In genomic region chr13:32902898-32903297, GRCh38 we compare ENCODE assay signal across 11 cellular contexts.
A peak's percentile ranks its signal among the peaks of the same experiment; 100 is the strongest.
DNase-seq lines count a peak whose midpoint lies in the region; ATAC-seq and TF ChIP-seq lines count a peak whose summit lies in the region.
"Had no signal": no experiment of that assay in that cellular context is flagged by ENCODE, and none has a peak within 500 bp of the region (broad histone marks: within the 10 kb centered on the region; RNA-seq: fewer than 3 reads in every experiment).

No MANE protein-coding gene starts in this region.

- intact Hi-C loops in posterior cingulate gyrus (cut with DNase I) = no loop called here

- TF ChIP-seq CTCF in astrocyte of the cerebellum (IDR thresholded peaks at IDR 0.05; ENCODE audit: low read depth, low read length, missing control alignments) = no peak

- no peak for ATAC-seq in HG02588 (IDR thresholded peaks at IDR 0.05; ENCODE audit: unreplicated experiment)

- in situ Hi-C loops in astrocyte of the cerebellum (cut with HindIII; ENCODE audit: low sequenced_read_pairs) = no loop called here

- no peak overlapping the region for H3K4me3 ChIP-seq in astrocyte of the cerebellum (ENCODE audit: low read depth, low read length)

- DNase-seq in Ammon's horn (ENCODE audit: low spot score) (peak; percentile 49), astrocyte of the cerebellum (ENCODE audit: low read depth) (peak; percentile 49), hippocampal formation (lab: John Stamatoyannopoulos, UW) (peak; percentile 4 to 24), posterior cingulate gyrus (peak in 7 of 10 donors; percentile 26 to 88 (median 41)), DMS79 treated with DMSO at 0.1 percent for 48 hours (lab: John Stamatoyannopoulos, UW) (no peak), SW 1271 (lab: John Stamatoyannopoulos, UW) (no peak)
- DNase-seq in activated CD4-positive, alpha-beta T cell treated with anti-CD3 and anti-CD28 coated beads for 48 hours = no peak
- DNase-seq: activated CD4-positive, alpha-beta memory T cell treated with anti-CD3 and anti-CD28 coated beads for 36 hours; brain microvascular endothelial cell; NCI-H1694 treated with DMSO at 0.1 percent for 48 hours had no signal

Comparison
In these comparisons a context has a peak if more than half of its experiments do, and no peak if none do; other contexts are left out.
1. DNase-seq: peak in Ammon's horn (single experiment), astrocyte of the cerebellum (single experiment), hippocampal formation (2 of 2) and posterior cingulate gyrus (7 of 10); none in DMS79 treated with DMSO at 0.1 percent for 48 hours (single experiment), activated CD4-positive, alpha-beta T cell treated with anti-CD3 and anti-CD28 coated beads for 48 hours (single experiment) and SW 1271 (0 of 2).